ENCODE assay signal across 8 cellular contexts in the genomic region with DNA sequence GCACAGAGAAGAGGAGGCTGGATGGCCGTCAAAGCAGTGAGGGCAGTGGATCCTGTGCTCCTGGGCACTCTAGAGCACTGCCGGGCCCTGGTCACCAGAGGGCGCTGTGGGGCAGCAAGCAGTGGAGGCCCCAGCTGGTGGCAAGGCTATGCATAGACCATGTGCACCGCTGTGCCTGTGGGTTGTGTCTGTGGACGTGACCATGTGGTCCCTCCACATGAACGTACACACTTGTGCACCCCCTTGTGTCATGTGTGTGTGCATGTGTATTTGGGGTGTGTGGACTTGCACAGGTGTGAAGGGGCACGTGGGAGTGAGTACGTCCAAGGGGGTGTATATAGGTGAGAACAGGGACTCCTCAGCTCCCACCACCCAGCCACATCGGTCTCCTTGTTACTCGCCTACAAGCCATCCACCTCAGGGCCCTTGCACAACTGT. TPM values are rescaled to one million over a fixed set of nuclear protein-coding genes. Genes with fewer than 3 reads are reported as not detected.
DNase-seq lines count a peak whose midpoint lies in the region; ATAC-seq lines count a peak whose summit lies in the region.

No MANE protein-coding gene starts in this region.

- ATAC-seq in GM18868 (IDR thresholded peaks at IDR 0.05; ENCODE audit: unreplicated experiment) = peak; percentile 36
- peak; percentile 26 for ATAC-seq in HG03469 (IDR thresholded peaks at IDR 0.05; ENCODE audit: unreplicated experiment)

- DNase-seq in AG08396 (ENCODE audit: low spot score) = peak; percentile 92
- peak; percentile 71 for DNase-seq in NOMO-1 treated with DMSO at 0.1 percent for 48 hours (lab: John Stamatoyannopoulos, UW; ENCODE audit: unreplicated experiment)
- DNase-seq in activated CD8-positive, alpha-beta memory T cell treated with anti-CD3 and anti-CD28 coated beads for 1 hour (ENCODE audit: extremely low read depth in 1 of 2, low read depth in 1 of 2) = peak; percentile 74 to 89
- DNase-seq in effector CD8-positive, alpha-beta T cell (lab: John Stamatoyannopoulos, UW) = peak; percentile 79
- peak; percentile 97 for DNase-seq in mesenteric fat pad (ENCODE audit: low spot score)
- DNase-seq in stimulated activated CD8-positive, alpha-beta memory T cell treated with anti-CD3 and anti-CD28 coated beads, Interleukin-4, amount 100 ng/mL, for 24 hours (ENCODE audit: low read depth) = peak; percentile 85

RNA-seq across cellular contexts. Expression of gene MAP2K3, which starts 4.4 kb away (rescaled TPM):
- total RNA-seq in mesenteric fat pad = 103 TPM

RNA-seq across cellular contexts. Expression of gene NATD1, which starts 26.9 kb away (rescaled TPM):
- 17.4 TPM for total RNA-seq in mesenteric fat pad

Comparison
In these comparisons a context has a peak if more than half of its experiments do, and no peak if none do; other contexts are left out.
1. Peak in every context shown above with its lines: DNase-seq and ATAC-seq.